In the genomic region with DNA sequence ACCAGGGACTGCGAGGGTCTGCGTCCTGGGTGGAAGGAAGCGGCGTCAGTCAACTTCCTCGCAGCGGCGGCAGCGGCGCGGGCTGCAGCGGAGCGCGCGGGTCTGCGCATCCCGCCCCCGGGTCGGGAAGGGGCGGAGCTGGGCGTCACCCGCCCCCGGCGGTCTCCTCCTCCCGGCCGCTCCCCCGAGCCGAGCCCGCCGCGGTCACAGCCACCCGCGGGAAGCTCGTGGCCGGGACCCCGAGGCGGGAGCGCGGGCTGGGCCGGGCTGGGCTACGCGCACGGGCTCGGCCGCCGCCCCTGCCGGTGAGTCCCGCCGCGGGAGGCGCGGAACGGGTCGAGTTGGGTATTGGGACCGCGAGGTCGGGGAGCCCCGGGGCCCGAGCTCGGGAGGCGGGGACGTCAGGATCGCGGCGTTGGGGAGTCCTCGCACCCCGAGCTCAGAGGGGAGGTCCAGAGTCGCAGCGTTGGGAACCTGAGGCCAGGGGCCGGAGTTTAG, we compare ENCODE assay signal across 8 cellular contexts. TPM values are rescaled to one million over a fixed set of nuclear protein-coding genes. Genes with fewer than 3 reads are reported as not detected.
A peak's percentile ranks its signal among the peaks of the same experiment; 100 is the strongest.
DNase-seq lines count a peak whose midpoint lies in the region; ATAC-seq lines count a peak whose summit lies in the region.

A gene with protein sequence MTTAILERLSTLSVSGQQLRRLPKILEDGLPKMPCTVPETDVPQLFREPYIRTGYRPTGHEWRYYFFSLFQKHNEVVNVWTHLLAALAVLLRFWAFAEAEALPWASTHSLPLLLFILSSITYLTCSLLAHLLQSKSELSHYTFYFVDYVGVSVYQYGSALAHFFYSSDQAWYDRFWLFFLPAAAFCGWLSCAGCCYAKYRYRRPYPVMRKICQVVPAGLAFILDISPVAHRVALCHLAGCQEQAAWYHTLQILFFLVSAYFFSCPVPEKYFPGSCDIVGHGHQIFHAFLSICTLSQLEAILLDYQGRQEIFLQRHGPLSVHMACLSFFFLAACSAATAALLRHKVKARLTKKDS (plus strand): TSS at position 207 of the 498 bp plus-strand sequence. CDS start 41,063 bp downstream, outside the sequence.

- WGBS in ectodermal cell, 2 experiments, result 0 to 1% methylated on average over 69 of the region's 69 CpGs

- peaks cover 35% of the 10 kb centered on the region for H3K27me3 ChIP-seq in ectodermal cell (ENCODE audit: control insufficient read depth, insufficient read depth, low read length, poor library complexity, severe bottlenecking)

- no peaks in the 10 kb centered on the region for H3K27me3 Mint-ChIP-seq in activated CD4-positive, alpha-beta memory T cell treated with anti-CD3 and anti-CD28 coated beads for 36 hours

- no peaks in the 10 kb centered on the region for H3K9me3 ChIP-seq in ectodermal cell (ENCODE audit: control insufficient read depth, low read length)

- peak within 1 kb of the TSS; percentile 85 for H3K4me3 ChIP-seq in ectodermal cell (ENCODE audit: insufficient read depth, low read depth, low read length)

- H3K4me1 Mint-ChIP-seq in activated CD4-positive, alpha-beta memory T cell treated with anti-CD3 and anti-CD28 coated beads for 36 hours (ENCODE audit: low read depth), result peaks cover 33% of the 10 kb centered on the region

- intact Hi-C loops in activated CD4-positive, alpha-beta memory T cell treated with anti-CD3 and anti-CD28 coated beads for 36 hours (cut with micrococcal nuclease), result loop anchor here (1.0 to 2.0 kb wide), 5 partner anchors 28 to 78 kb away; partner anchors contain the start of gene MCM3

- H3K27ac ChIP-seq in ectodermal cell (ENCODE audit: insufficient read depth, low read depth, low read length, poor library complexity, severe bottlenecking), result no peak within 1 kb of the TSS

- H3K9me3 Mint-ChIP-seq in activated CD4-positive, alpha-beta memory T cell treated with anti-CD3 and anti-CD28 coated beads for 36 hours, result no peaks in the 10 kb centered on the region

- POLR2A ChIA-PET in activated CD4-positive, alpha-beta memory T cell treated with anti-CD3 and anti-CD28 coated beads for 36 hours (lab: Charles Lee), result interaction anchor here (0.8 to 3.4 kb wide), 12 partner anchors 10 to 204 kb away, joined by 3 to 44 read pairs (median 5); partner anchors contain the start of genes EFHC1 and MCM3

- ATAC-seq in GM18907 (IDR thresholded peaks at IDR 0.05; ENCODE audit: unreplicated experiment) (peak; percentile 91), HG03108 (IDR thresholded peaks at IDR 0.05; ENCODE audit: unreplicated experiment) (peak; percentile 86)

- H3K36me3 Mint-ChIP-seq in activated CD4-positive, alpha-beta memory T cell treated with anti-CD3 and anti-CD28 coated beads for 36 hours, result peaks cover 5% of the 10 kb centered on the region

- H3K4me3 Mint-ChIP-seq in activated CD4-positive, alpha-beta memory T cell treated with anti-CD3 and anti-CD28 coated beads for 36 hours, result peak within 1 kb of the TSS; percentile 99

- peak; percentile 96 for DNase-seq in AG08396 (ENCODE audit: low spot score)
- DNase-seq in NCI-H748 treated with DMSO at 0.1 percent for 48 hours (lab: John Stamatoyannopoulos, UW), result peak; percentile 28
- DNase-seq in activated CD4-positive, alpha-beta memory T cell treated with anti-CD3 and anti-CD28 coated beads for 36 hours, result peak; percentile 85
- peak; percentile 89 for DNase-seq in medulla oblongata (ENCODE audit: extremely low spot score)
- DNase-seq in stimulated activated CD4-positive, alpha-beta T cell treated with anti-CD3 and anti-CD28 coated beads, TNF-alpha, amount 100 ng/mL, for 4 hours (ENCODE audit: low read depth in 3 of 3), result peak; percentile 66 to 71 (median 70)

- peak within 1 kb of the TSS; percentile 92 for H3K27ac Mint-ChIP-seq in activated CD4-positive, alpha-beta memory T cell treated with anti-CD3 and anti-CD28 coated beads for 36 hours

- no peaks in the 10 kb centered on the region for H3K36me3 ChIP-seq in ectodermal cell (ENCODE audit: control insufficient read depth, insufficient read depth, low read length)

- CTCF ChIA-PET in activated CD4-positive, alpha-beta memory T cell treated with anti-CD3 and anti-CD28 coated beads for 36 hours (lab: Charles Lee), result interaction anchor here (0.7 to 4.4 kb wide), 22 partner anchors 10 to 1131 kb away, joined by 3 to 59 read pairs (median 4); partner anchors contain the start of genes EFHC1 and MCM3

- H3K4me1 ChIP-seq in ectodermal cell (ENCODE audit: control insufficient read depth, insufficient read depth, low read length), result peaks cover 5% of the 10 kb centered on the region

RNA-seq across cellular contexts. Expression of the gene that starts here (rescaled TPM):
- total RNA-seq in activated CD4-positive, alpha-beta memory T cell treated with anti-CD3 and anti-CD28 coated beads for 36 hours, result 10 to 100 TPM; 11.2 to 12.2 TPM
- polyA plus RNA-seq in ectodermal cell (2013, experiment 1 of 4), result 18.4 TPM
- polyA plus RNA-seq in ectodermal cell (2013, experiment 2 of 4), result 18.6 TPM
- polyA plus RNA-seq in ectodermal cell (2013, experiment 3 of 4), result 13.9 TPM
- polyA plus RNA-seq in ectodermal cell (2013, experiment 4 of 4), result 15.2 TPM

Comparison
In these comparisons a context has a peak if more than half of its experiments do, and no peak if none do; other contexts are left out.
1. DNase-seq: peak in every context shown above with its lines; median percentile 96 in AG08396; 89 in medulla oblongata; 85 in activated CD4-positive, alpha-beta memory T cell treated with anti-CD3 and anti-CD28 coated beads for 36 hours; 70 in stimulated activated CD4-positive, alpha-beta T cell treated with anti-CD3 and anti-CD28 coated beads, TNF-alpha, amount 100 ng/mL, for 4 hours; 28 in NCI-H748 treated with DMSO at 0.1 percent for 48 hours.